25 cellular contexts compared by ENCODE assay signal in the genomic region with DNA sequence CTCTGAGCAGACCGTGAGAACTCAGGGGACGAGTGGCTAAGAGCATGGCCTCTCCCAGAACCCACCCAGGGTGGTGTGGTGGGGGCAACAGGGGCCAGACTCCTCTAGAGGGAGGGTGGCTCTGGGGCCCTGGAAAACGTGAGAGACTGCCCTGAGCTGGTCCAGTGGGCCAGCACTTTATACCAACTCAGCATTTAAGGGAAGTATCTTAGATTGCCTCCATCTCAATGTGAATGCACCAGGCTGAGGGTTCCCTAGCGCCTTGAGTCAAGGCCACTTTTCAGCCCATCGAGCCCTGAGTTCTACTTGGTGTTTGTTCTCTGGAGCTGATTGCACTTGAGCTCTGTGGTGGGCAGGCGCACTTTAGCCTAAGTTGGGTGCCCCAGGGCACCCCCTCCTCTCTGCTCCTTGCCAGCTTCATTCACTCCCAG.
"Had no signal": no experiment of that assay in that cellular context is flagged by ENCODE, and none has a peak within 500 bp of the region (broad histone marks: within the 10 kb centered on the region; RNA-seq: fewer than 3 reads in every experiment).

No MANE protein-coding gene starts in this region.

- H3K27ac ChIP-seq: brain microvascular endothelial cell, neural progenitor cell, right lobe of liver, suprapubic skin, tibial artery had no signal

- H3K27me3 Mint-ChIP-seq: activated CD4-positive, alpha-beta memory T cell treated with anti-CD3 and anti-CD28 coated beads, Interleukin-2, amount 10 ng/mL, durations not matched to agents 7 days and 5 days; activated CD4-positive, alpha-beta T cell treated with anti-CD3 and anti-CD28 coated beads, Interleukin-2, amount 10 ng/mL, durations not matched to agents 7 days and 5 days; activated T-cell treated with anti-CD3 and anti-CD28 coated beads, Interleukin-2, amount 50 U/mL, for 24 hours; activated T-helper 17 cell treated with anti-CD3 and anti-CD28 coated beads, Interleukin-2, amount 50 U/mL, for 72 hours had no signal

- H3K36me3 ChIP-seq: brain microvascular endothelial cell, neural progenitor cell had no signal

- H3K4me3 ChIP-seq: neural progenitor cell, right lobe of liver, suprapubic skin, tibial artery had no signal

- H3K4me2 ChIP-seq: neural progenitor cell had no signal

- ATAC-seq: natural killer cell, WTC11 had no signal

- H3K9me3 Mint-ChIP-seq: activated CD4-positive, alpha-beta memory T cell treated with anti-CD3 and anti-CD28 coated beads, Interleukin-2, amount 10 ng/mL, durations not matched to agents 7 days and 5 days; activated CD4-positive, alpha-beta T cell treated with anti-CD3 and anti-CD28 coated beads, Interleukin-2, amount 10 ng/mL, durations not matched to agents 7 days and 5 days; activated T-cell treated with anti-CD3 and anti-CD28 coated beads, Interleukin-2, amount 50 U/mL, for 24 hours; activated T-helper 17 cell treated with anti-CD3 and anti-CD28 coated beads, Interleukin-2, amount 50 U/mL, for 72 hours; natural killer cell; T-helper 1 cell treated with Interleukin-12 subunit alpha and Interleukin-12 subunit beta and Interleukin-4 antibody, amounts not matched to agents 30 μg/mL and 1 μg/mL, for 36 hours had no signal

- H3K9me3 ChIP-seq: right lobe of liver, suprapubic skin, tibial artery had no signal

- H3K27ac Mint-ChIP-seq: activated CD4-positive, alpha-beta memory T cell treated with anti-CD3 and anti-CD28 coated beads, Interleukin-2, amount 10 ng/mL, durations not matched to agents 7 days and 5 days; activated CD4-positive, alpha-beta T cell treated with anti-CD3 and anti-CD28 coated beads, Interleukin-2, amount 10 ng/mL, durations not matched to agents 7 days and 5 days; activated T-cell treated with anti-CD3 and anti-CD28 coated beads, Interleukin-2, amount 50 U/mL, for 24 hours; activated T-helper 17 cell treated with anti-CD3 and anti-CD28 coated beads, Interleukin-2, amount 50 U/mL, for 72 hours; natural killer cell; T-helper 1 cell treated with Interleukin-12 subunit alpha and Interleukin-12 subunit beta and Interleukin-4 antibody, amounts not matched to agents 30 μg/mL and 1 μg/mL, for 36 hours; WTC11 had no signal

- H3K4me1 Mint-ChIP-seq: activated T-helper 17 cell treated with anti-CD3 and anti-CD28 coated beads, Interleukin-2, amount 50 U/mL, for 72 hours had no signal

- H3K27me3 ChIP-seq: brain microvascular endothelial cell, neural progenitor cell, right lobe of liver, suprapubic skin, tibial artery had no signal

- H3K4me1 ChIP-seq: neural progenitor cell, right lobe of liver, suprapubic skin, tibial artery had no signal

- H2AFZ ChIP-seq: neural progenitor cell had no signal

- DNase-seq: activated CD4-positive, alpha-beta memory T cell treated with anti-CD3 and anti-CD28 coated beads, Interleukin-2, amount 10 ng/mL, durations not matched to agents 7 days and 5 days; activated CD4-positive, alpha-beta T cell treated with anti-CD3 and anti-CD28 coated beads for 1 hour; activated CD4-positive, alpha-beta T cell treated with anti-CD3 and anti-CD28 coated beads, Interleukin-2, amount 10 ng/mL, durations not matched to agents 7 days and 5 days; activated CD8-positive, alpha-beta memory T cell treated with anti-CD3 and anti-CD28 coated beads, Interleukin-2, amount 50 U/mL, for 48 hours; activated gamma-delta T cell treated with Interleukin-2 at 50 U/mL for 16 hours; activated naive CD4-positive, alpha-beta T cell treated with anti-CD3 and anti-CD28 coated beads, Interleukin-2, amount 50 U/mL, for 16 hours; activated T-cell treated with anti-CD3 and anti-CD28 coated beads, Interleukin-2, amount 50 U/mL, for 24 hours; amniotic stem cell; brain microvascular endothelial cell; caudate nucleus; foreskin fibroblast; hippocampal formation; mesendoderm; natural killer cell; stimulated activated CD4-positive, alpha-beta T cell treated with anti-CD3 and anti-CD28 coated beads, Interleukin-12 subunit alpha, Interleukin-12 subunit beta, amount 100 ng/mL, for 4 hours; stimulated activated CD4-positive, alpha-beta T cell treated with anti-CD3 and anti-CD28 coated beads, Interleukin-4, amount 100 ng/mL, for 24 hours; stimulated activated naive CD4-positive, alpha-beta T cell; T1000 had no signal

- H3K4me3 Mint-ChIP-seq: activated CD4-positive, alpha-beta memory T cell treated with anti-CD3 and anti-CD28 coated beads, Interleukin-2, amount 10 ng/mL, durations not matched to agents 7 days and 5 days; activated CD4-positive, alpha-beta T cell treated with anti-CD3 and anti-CD28 coated beads, Interleukin-2, amount 10 ng/mL, durations not matched to agents 7 days and 5 days; activated T-cell treated with anti-CD3 and anti-CD28 coated beads, Interleukin-2, amount 50 U/mL, for 24 hours; activated T-helper 17 cell treated with anti-CD3 and anti-CD28 coated beads, Interleukin-2, amount 50 U/mL, for 72 hours; natural killer cell; neural progenitor cell; T-helper 1 cell treated with Interleukin-12 subunit alpha and Interleukin-12 subunit beta and Interleukin-4 antibody, amounts not matched to agents 30 μg/mL and 1 μg/mL, for 36 hours; WTC11 had no signal
